26 cellular contexts compared by ENCODE assay signal in the genomic region with DNA sequence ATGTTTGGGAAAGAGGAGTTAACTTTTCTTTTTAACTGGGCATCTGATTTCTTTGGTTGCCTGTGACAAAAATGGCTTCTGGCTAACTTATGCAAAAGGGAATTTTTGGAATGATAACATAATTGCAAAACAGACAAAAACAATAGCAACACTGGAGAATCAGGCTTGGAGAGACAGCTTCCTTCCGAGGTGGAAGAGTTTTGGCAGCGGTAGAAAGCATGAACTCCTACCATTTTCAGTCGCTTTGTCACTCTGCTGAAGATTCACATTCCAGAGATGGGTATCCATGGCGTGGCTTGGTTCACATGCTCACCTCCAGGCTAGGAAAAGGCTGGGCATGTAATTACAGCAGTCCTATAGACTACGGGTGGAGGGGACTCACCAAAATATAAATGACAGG. TPM values are rescaled to one million over a fixed set of nuclear protein-coding genes. Genes with fewer than 3 reads are reported as not detected.
DNase-seq lines count a peak whose midpoint lies in the region; ATAC-seq, FAIRE-seq and TF ChIP-seq lines count a peak whose summit lies in the region.
"Had no signal": no experiment of that assay in that cellular context is flagged by ENCODE, and none has a peak within 500 bp of the region (broad histone marks: within the 10 kb centered on the region; RNA-seq: fewer than 3 reads in every experiment).

No MANE protein-coding gene starts in this region.

- H3K23ac ChIP-seq in mesendoderm (ENCODE audit: low read length) = no peak overlapping the region

- H2BK5ac ChIP-seq in mesendoderm (ENCODE audit: low read length) = no peak overlapping the region

- no peak overlapping the region for H3K56ac ChIP-seq in mesendoderm (ENCODE audit: low read length)

- no peak for TF ChIP-seq POLR2A in breast epithelium (IDR thresholded peaks at IDR 0.05)

- DNase-seq in breast epithelium (ENCODE audit: low spot score in 2 of 2) (no peak), MCF 10A (ENCODE audit: unreplicated experiment) (no peak), mesendoderm (no peak), left ventricle myocardium superior (no peak), nephron progenitor cell (no peak)
- no peak for DNase-seq in effector memory CD8-positive, alpha-beta T cell
- DNase-seq: BE2C; Caco-2; CD4-positive, alpha-beta T cell; GM23248; Kasumi-1; NCI-H1105 treated with DMSO at 0.1 percent for 48 hours; NCI-H1694 treated with DMSO at 0.1 percent for 48 hours; NCI-H2107; NCI-H510A treated with DMSO at 0.1 percent for 48 hours; NCI-H82; RPMI8226; SHP77 treated with DMSO at 0.1 percent for 48 hours; SK-N-SH had no signal

- no peak for ATAC-seq in effector memory CD8-positive, alpha-beta T cell (replicated peaks)
- no peak for ATAC-seq in GM18870 (IDR thresholded peaks at IDR 0.05; ENCODE audit: unreplicated experiment)
- ATAC-seq in left ventricle myocardium superior = no peak

- intact Hi-C loops in breast epithelium (cut with DNase I; ENCODE audit: low total_unique reads) (no loop called here), MCF 10A (cut with micrococcal nuclease) (no loop called here), left ventricle myocardium superior (cut with micrococcal nuclease) (no loop called here)

- CTCF ChIA-PET in MCF 10A (lab: Yijun Ruan, JAX) = interaction anchor here (0.7 to 1.1 kb wide), 2 partner anchors 13 to 422 kb away, joined by 3 to 5 read pairs; no protein-coding TSS in a partner anchor

- H3K27me3 ChIP-seq in breast epithelium = no peaks in the 10 kb centered on the region
- no peaks in the 10 kb centered on the region for H3K27me3 ChIP-seq in mesendoderm (ENCODE audit: insufficient read depth, low read length, poor library complexity)
- H3K27me3 ChIP-seq: BE2C had no signal

- no peaks in the 10 kb centered on the region for H3K36me3 ChIP-seq in breast epithelium
- no peaks in the 10 kb centered on the region for H3K36me3 ChIP-seq in mesendoderm (ENCODE audit: control insufficient read depth, insufficient read depth, low read length)
- H3K36me3 ChIP-seq: BE2C, HAP-1 had no signal

- H3K27ac Mint-ChIP-seq in MCF 10A (ENCODE audit: low read depth, unreplicated experiment) (no peak overlapping the region), nephron progenitor cell (no peak overlapping the region)
- H3K27ac Mint-ChIP-seq in effector memory CD8-positive, alpha-beta T cell = no peak overlapping the region
- H3K27ac Mint-ChIP-seq: CD4-positive, alpha-beta T cell; IgD-negative memory B cell had no signal

- no peaks in the 10 kb centered on the region for H3K79me2 ChIP-seq in mesendoderm (ENCODE audit: control insufficient read depth, insufficient read depth, low read length)

- H3K4me1 ChIP-seq in breast epithelium (no peaks in the 10 kb centered on the region), mesendoderm (ENCODE audit: control insufficient read depth, low read depth, low read length) (no peaks in the 10 kb centered on the region)
- H3K4me1 ChIP-seq: BE2C, Caco-2, HAP-1 had no signal

- no peak overlapping the region for H3K18ac ChIP-seq in mesendoderm (ENCODE audit: low read length)

- no peaks in the 10 kb centered on the region for H3K9me3 ChIP-seq in breast epithelium
- H3K9me3 ChIP-seq: BE2C, Caco-2, HAP-1, SK-N-SH had no signal

- H3K27ac ChIP-seq in breast epithelium (peak overlapping the region; percentile 8 to 26), mesendoderm (ENCODE audit: low read depth, low read length) (no peak overlapping the region)
- H3K27ac ChIP-seq: 22Rv1, GM23248, HL-60 had no signal

- H3K36me3 Mint-ChIP-seq in MCF 10A (ENCODE audit: insufficient read depth, unreplicated experiment) (no peaks in the 10 kb centered on the region), nephron progenitor cell (ENCODE audit: low read depth) (no peaks in the 10 kb centered on the region)
- no peaks in the 10 kb centered on the region for H3K36me3 Mint-ChIP-seq in effector memory CD8-positive, alpha-beta T cell (ENCODE audit: insufficient read depth)
- H3K36me3 Mint-ChIP-seq: IgD-negative memory B cell had no signal

- H3K9ac ChIP-seq in mesendoderm (ENCODE audit: low read length) = no peak overlapping the region
- H3K9ac ChIP-seq: GM23248, SK-N-SH had no signal

- BruUV-seq in MCF 10A (replicated peaks; lab: Mats Ljungman, UMichigan) = no TSS peak

- no peak overlapping the region for H4K8ac ChIP-seq in mesendoderm (ENCODE audit: low read depth, low read length)

- FAIRE-seq in endometrium (lab: Jason Lieb, UNC) = peak; percentile 78
- FAIRE-seq: G401.6 had no signal

- H3K4me3 Mint-ChIP-seq in MCF 10A (ENCODE audit: unreplicated experiment) = no peak overlapping the region
- H3K4me3 Mint-ChIP-seq in effector memory CD8-positive, alpha-beta T cell = no peak overlapping the region
- no peak overlapping the region for H3K4me3 Mint-ChIP-seq in nephron progenitor cell
- H3K4me3 Mint-ChIP-seq: CD4-positive, alpha-beta T cell had no signal

- no peak overlapping the region for H4K5ac ChIP-seq in mesendoderm (ENCODE audit: low read length)

- H2AK5ac ChIP-seq in mesendoderm (ENCODE audit: low read length) = no peak overlapping the region

- H3K4me3 ChIP-seq in breast epithelium (no peak overlapping the region), mesendoderm (ENCODE audit: low read length) (no peak overlapping the region)
- H3K4me3 ChIP-seq: GM23248, HAP-1 had no signal

- WGBS in mesendoderm (ENCODE audit: extremely low coverage, insufficient coverage, low lambda C conversion rate) = no CpG with 5 or more reads among the region's 5 CpGs

- no peaks in the 10 kb centered on the region for H3K9me3 Mint-ChIP-seq in MCF 10A (ENCODE audit: unreplicated experiment)
- H3K9me3 Mint-ChIP-seq in effector memory CD8-positive, alpha-beta T cell = no peaks in the 10 kb centered on the region
- no peaks in the 10 kb centered on the region for H3K9me3 Mint-ChIP-seq in nephron progenitor cell
- H3K9me3 Mint-ChIP-seq: CD4-positive, alpha-beta T cell had no signal

- no peak overlapping the region for H2BK15ac ChIP-seq in mesendoderm (replicated peaks; ENCODE audit: low read depth)

- no peak for TF ChIP-seq CTCF in breast epithelium (IDR thresholded peaks at IDR 0.05)
- no peak for TF ChIP-seq CTCF in MCF 10A (IDR thresholded peaks at IDR 0.05; ENCODE audit: unreplicated experiment)
- TF ChIP-seq CTCF in nephron progenitor cell (IDR thresholded peaks at IDR 0.05) = no peak

- no peak overlapping the region for H2BK120ac ChIP-seq in mesendoderm (ENCODE audit: low read depth, low read length)

- peak overlapping the region; percentile 36 for H3K4ac ChIP-seq in mesendoderm (ENCODE audit: low read depth, low read length)

- H3K4me2 ChIP-seq in mesendoderm (ENCODE audit: low read length) = no peak overlapping the region
- H3K4me2 ChIP-seq: SK-N-SH had no signal

- H3K79me1 ChIP-seq in mesendoderm (ENCODE audit: low read length) = no peaks in the 10 kb centered on the region

- H3K27me3 Mint-ChIP-seq in MCF 10A (ENCODE audit: insufficient read depth, unreplicated experiment) (no peaks in the 10 kb centered on the region), nephron progenitor cell (ENCODE audit: low read depth, poor library complexity) (peaks cover 6% of the 10 kb centered on the region)
- H3K27me3 Mint-ChIP-seq in effector memory CD8-positive, alpha-beta T cell = peaks cover 0 to 38% of the 10 kb centered on the region in 2 donors

- POLR2A ChIA-PET in MCF 10A (lab: Yijun Ruan, JAX) = interaction anchor here (0.7 to 1.0 kb wide), 2 partner anchors 8 to 17 kb away, joined by 3 read pairs; no protein-coding TSS in a partner anchor

- H3K4me1 Mint-ChIP-seq in MCF 10A (ENCODE audit: insufficient read depth, unreplicated experiment) = peaks cover 12% of the 10 kb centered on the region
- no peaks in the 10 kb centered on the region for H3K4me1 Mint-ChIP-seq in effector memory CD8-positive, alpha-beta T cell (ENCODE audit: low read depth in 2 of 2)
- H3K4me1 Mint-ChIP-seq in nephron progenitor cell = peaks cover 13% of the 10 kb centered on the region
- H3K4me1 Mint-ChIP-seq: IgD-negative memory B cell had no signal

RNA-seq across cellular contexts. Expression of a gene that starts 17.2 kb away (rescaled TPM):
- total RNA-seq in breast epithelium (10 to 100 TPM; 16.2 to 50.3 (median 29.2) TPM), MCF 10A (2022) (8.0 and 10.6 TPM in 2 replicates), left ventricle myocardium superior (29.7 TPM)
- 3.0 TPM for polyA plus RNA-seq in mesendoderm (2013, experiment 1 of 2)
- 2.6 TPM for polyA plus RNA-seq in mesendoderm (2013, experiment 2 of 2)
